Comparison of ENCODE assay signal across 1 cellular context in the genomic region with DNA sequence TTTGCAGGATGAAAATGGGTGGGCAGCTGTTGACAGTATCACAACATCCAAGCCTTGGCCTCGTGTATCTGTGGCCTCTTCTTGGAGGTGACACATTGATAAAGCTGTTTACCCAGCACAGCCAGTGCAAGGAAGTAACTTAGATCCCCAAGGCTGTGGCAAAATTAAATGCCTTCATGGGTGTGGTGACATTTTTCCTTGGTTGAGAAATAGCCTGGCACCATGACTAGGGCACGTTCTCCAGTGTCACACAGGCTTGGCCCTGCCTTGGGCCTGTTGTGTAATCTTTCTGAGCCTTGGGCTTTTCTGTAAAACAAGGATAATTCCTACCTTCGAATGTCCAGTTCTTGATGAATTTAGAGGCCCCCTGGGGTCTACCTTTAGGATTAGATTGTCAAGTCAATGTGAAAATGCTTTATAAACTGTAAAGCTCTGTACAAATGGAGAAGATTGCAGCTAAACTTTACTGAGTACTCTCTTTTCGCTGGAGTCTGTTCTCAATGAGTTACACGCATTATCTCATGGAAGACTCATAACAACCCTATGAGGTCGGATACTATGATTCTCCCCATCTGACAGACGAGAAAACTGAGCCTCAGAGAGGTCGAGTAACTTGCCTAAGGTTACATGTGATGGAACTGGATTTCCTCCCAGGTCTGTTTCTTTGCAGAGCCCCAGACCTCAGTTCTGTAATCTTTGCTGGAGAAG.
TF ChIP-seq lines count a peak whose summit lies in the region.

No MANE protein-coding gene starts in this region.

TF ChIP-seq in IMR-90, 13 proteins besides CTCF, POLR2A, EP300 and RAD21 (continued from another document):
- TF ChIP-seq CHD1 (IDR thresholded peaks at IDR 0.05; ENCODE audit: low read depth, low read length) (no peak), RCOR1 (IDR thresholded peaks at IDR 0.05; ENCODE audit: insufficient replicate concordance, low read length) (no peak), BHLHE40 (IDR thresholded peaks at IDR 0.05; ENCODE audit: low read depth, low read length) (no peak)
- TF ChIP-seq, protein P1, sequence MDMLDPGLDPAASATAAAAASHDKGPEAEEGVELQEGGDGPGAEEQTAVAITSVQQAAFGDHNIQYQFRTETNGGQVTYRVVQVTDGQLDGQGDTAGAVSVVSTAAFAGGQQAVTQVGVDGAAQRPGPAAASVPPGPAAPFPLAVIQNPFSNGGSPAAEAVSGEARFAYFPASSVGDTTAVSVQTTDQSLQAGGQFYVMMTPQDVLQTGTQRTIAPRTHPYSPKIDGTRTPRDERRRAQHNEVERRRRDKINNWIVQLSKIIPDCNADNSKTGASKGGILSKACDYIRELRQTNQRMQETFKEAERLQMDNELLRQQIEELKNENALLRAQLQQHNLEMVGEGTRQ (IDR thresholded peaks at IDR 0.05; ENCODE audit: low read depth, low read length): no peak
